ENCODE assay signal across 8 cellular contexts in genomic region chr20:3203315-3204123, GRCh38. TPM values are rescaled to one million over a fixed set of nuclear protein-coding genes. Genes with fewer than 3 reads are reported as not detected.
A peak's percentile ranks its signal among the peaks of the same experiment; 100 is the strongest.
DNase-seq lines count a peak whose midpoint lies in the region; ATAC-seq lines count a peak whose summit lies in the region.

No MANE protein-coding gene starts in this region.

- no peaks in the 10 kb centered on the region for H3K9me3 ChIP-seq in adipocyte (ENCODE audit: control insufficient read depth, low read length)

- H3K4me3 ChIP-seq in adipocyte (ENCODE audit: low read length) (peak overlapping the region; percentile 96), skeletal muscle cell (ENCODE audit: low read depth, low read length) (peak overlapping the region; percentile 89)

- H3K27me3 ChIP-seq in adipocyte (replicated peaks; ENCODE audit: control insufficient read depth, insufficient read depth, low read length) = no peaks in the 10 kb centered on the region

- H3K9ac ChIP-seq in adipocyte (ENCODE audit: low read length) = peak overlapping the region; percentile 88

- H3K36me3 ChIP-seq in adipocyte (ENCODE audit: control insufficient read depth, insufficient read depth, low read length, severe bottlenecking) = peaks cover 23% of the 10 kb centered on the region

- ATAC-seq in HG02938 (IDR thresholded peaks at IDR 0.05; ENCODE audit: unreplicated experiment) = peak; percentile 27

- H3K4me1 ChIP-seq in adipocyte (ENCODE audit: control insufficient read depth, insufficient read depth, low read length) = peaks cover 19% of the 10 kb centered on the region

- DNase-seq in NCI-H2107 treated with DMSO at 0.1 percent for 48 hours (lab: John Stamatoyannopoulos, UW; ENCODE audit: unreplicated experiment) (peak; percentile 18), NCI-H2107 (lab: John Stamatoyannopoulos, UW) (no peak), NCI-H748 treated with DMSO at 0.1 percent for 48 hours (lab: John Stamatoyannopoulos, UW) (peak; percentile 61), adipocyte (ENCODE audit: low read depth) (no peak), hepatic stellate cell (ENCODE audit: low spot score) (peak; percentile 46), skeletal muscle cell (ENCODE audit: low read depth) (no peak), H4 (ENCODE audit: low spot score) (no peak)

RNA-seq across cellular contexts. Expression of gene DDRGK1, which starts 1.0 kb away (rescaled TPM):
- total RNA-seq in H4 (2014; rRNA removed; shearing (Covaris generic)) = 37.1 and 46.2 TPM in 2 replicates

RNA-seq across cellular contexts. Expression of gene ITPA, which starts 5.8 kb away (rescaled TPM):
- total RNA-seq in H4 (2014; rRNA removed; shearing (Covaris generic)) = 55.6 and 70.1 TPM in 2 replicates

RNA-seq across cellular contexts. Expression of gene LZTS3, which starts 30.2 kb away (rescaled TPM):
- total RNA-seq in H4 (2014; rRNA removed; shearing (Covaris generic)) = 1.7 and 2.0 TPM in 2 replicates

RNA-seq across cellular contexts. Expression of gene SLC4A11, which starts 35.5 kb away (rescaled TPM):
- 0.93 TPM in 1 of 2 replicates, not detected in the other for total RNA-seq in H4 (2014; rRNA removed; shearing (Covaris generic))

RNA-seq across cellular contexts. Expression of gene FASTKD5, which starts 43.9 kb away (rescaled TPM):
- 21.8 and 23.1 TPM in 2 replicates for total RNA-seq in H4 (2014; rRNA removed; shearing (Covaris generic))

Comparison
In these comparisons a context has a peak if more than half of its experiments do, and no peak if none do; other contexts are left out.
1. DNase-seq: peak in NCI-H2107 treated with DMSO at 0.1 percent for 48 hours (single experiment), NCI-H748 treated with DMSO at 0.1 percent for 48 hours (single experiment) and hepatic stellate cell (single experiment); none in NCI-H2107 (single experiment), adipocyte (single experiment), skeletal muscle cell (single experiment) and H4 (single experiment).